ENCODE assay signal across 13 cellular contexts in genomic region chr11:76166314-76166713, GRCh38. TPM values are rescaled to one million over a fixed set of nuclear protein-coding genes. Genes with fewer than 3 reads are reported as not detected.
A peak's percentile ranks its signal among the peaks of the same experiment; 100 is the strongest.
DNase-seq lines count a peak whose midpoint lies in the region; ATAC-seq and TF ChIP-seq lines count a peak whose summit lies in the region.
"Had no signal": no experiment of that assay in that cellular context is flagged by ENCODE, and none has a peak within 500 bp of the region (broad histone marks: within the 10 kb centered on the region; RNA-seq: fewer than 3 reads in every experiment).

No MANE protein-coding gene starts in this region.

- no peaks in the 10 kb centered on the region for H3K27me3 ChIP-seq in CD4-positive, alpha-beta memory T cell (ENCODE audit: insufficient read depth, low read length)
- H3K27me3 ChIP-seq in CD8-positive, alpha-beta T cell (ENCODE audit: insufficient read depth, low read length): no peaks in the 10 kb centered on the region
- no peaks in the 10 kb centered on the region for H3K27me3 ChIP-seq in suprapubic skin
- H3K27me3 ChIP-seq: ascending aorta had no signal

- H3K27ac ChIP-seq in CD4-positive, alpha-beta memory T cell (ENCODE audit: low read depth, low read length): no peak overlapping the region
- H3K27ac ChIP-seq in CD8-positive, alpha-beta T cell (ENCODE audit: low read depth, low read length): no peak overlapping the region
- no peak overlapping the region for H3K27ac ChIP-seq in suprapubic skin
- H3K27ac ChIP-seq: ascending aorta, epithelial cell of prostate had no signal

- H3K4me1 ChIP-seq in CD4-positive, alpha-beta memory T cell (ENCODE audit: insufficient read depth, low read length): no peaks in the 10 kb centered on the region
- H3K4me1 ChIP-seq in CD8-positive, alpha-beta T cell (ENCODE audit: insufficient read depth, low read length): no peaks in the 10 kb centered on the region
- H3K4me1 ChIP-seq in suprapubic skin: peaks cover 6% of the 10 kb centered on the region

- TF ChIP-seq POLR2A in suprapubic skin (IDR thresholded peaks at IDR 0.05): no peak

- no peaks in the 10 kb centered on the region for H3K27me3 Mint-ChIP-seq in activated CD8-positive, alpha-beta T cell treated with anti-CD3 and anti-CD28 coated beads, Interleukin-2, amount 10 ng/mL, durations not matched to agents 7 days and 5 days (ENCODE audit: low read depth)
- H3K27me3 Mint-ChIP-seq in CD4-positive, alpha-beta memory T cell: no peaks in the 10 kb centered on the region
- H3K27me3 Mint-ChIP-seq in CD8-positive, alpha-beta T cell (ENCODE audit: low read depth): peaks cover 2% of the 10 kb centered on the region

- intact Hi-C loops in CD4-positive, alpha-beta memory T cell (cut with micrococcal nuclease): no loop called here
- intact Hi-C loops in CD8-positive, alpha-beta T cell (cut with DNase I, micrococcal nuclease): no loop called here

- H3K9me3 ChIP-seq in CD4-positive, alpha-beta memory T cell (ENCODE audit: control insufficient read depth in 1 of 2, low read length in 2 of 2): no peaks in the 10 kb centered on the region
- no peaks in the 10 kb centered on the region for H3K9me3 ChIP-seq in CD8-positive, alpha-beta T cell (ENCODE audit: low read length)
- no peaks in the 10 kb centered on the region for H3K9me3 ChIP-seq in suprapubic skin
- H3K9me3 ChIP-seq: ascending aorta had no signal

- H3K27ac Mint-ChIP-seq in activated CD8-positive, alpha-beta T cell treated with anti-CD3 and anti-CD28 coated beads, Interleukin-2, amount 10 ng/mL, durations not matched to agents 7 days and 5 days: no peak overlapping the region
- H3K27ac Mint-ChIP-seq in CD4-positive, alpha-beta memory T cell: no peak overlapping the region
- H3K27ac Mint-ChIP-seq in CD8-positive, alpha-beta T cell: no peak overlapping the region

- POLR2A ChIA-PET in activated CD8-positive, alpha-beta T cell treated with anti-CD3 and anti-CD28 coated beads, Interleukin-2, amount 10 ng/mL, durations not matched to agents 7 days and 5 days (lab: Charles Lee): no interaction called here
- POLR2A ChIA-PET in CD4-positive, alpha-beta memory T cell (lab: Charles Lee; ENCODE audit: partially characterized antibody): no interaction called here
- POLR2A ChIA-PET in CD8-positive, alpha-beta T cell (lab: Charles Lee): no interaction called here

- no peak overlapping the region for H3K4me3 ChIP-seq in CD4-positive, alpha-beta memory T cell (ENCODE audit: low read length in 2 of 2)
- H3K4me3 ChIP-seq in CD8-positive, alpha-beta T cell (ENCODE audit: low read depth, low read length): no peak overlapping the region
- no peak overlapping the region for H3K4me3 ChIP-seq in suprapubic skin
- H3K4me3 ChIP-seq: ascending aorta had no signal

- ATAC-seq in GM18511 (IDR thresholded peaks at IDR 0.05; ENCODE audit: unreplicated experiment) (peak; percentile 73), HG02885 (IDR thresholded peaks at IDR 0.05; ENCODE audit: poor library complexity, unreplicated experiment) (peak; percentile 51), GM19324 (IDR thresholded peaks at IDR 0.05; ENCODE audit: low FRiP score, unreplicated experiment) (no peak)
- peak; percentile 34 for ATAC-seq in activated CD8-positive, alpha-beta T cell treated with anti-CD3 and anti-CD28 coated beads, Interleukin-2, amount 10 ng/mL, durations not matched to agents 7 days and 5 days
- ATAC-seq in CD8-positive, alpha-beta T cell: no peak
- ATAC-seq: PC-3 had no signal

- no peak for TF ChIP-seq EP300 in suprapubic skin (IDR thresholded peaks at IDR 0.05)

- H3K4me1 Mint-ChIP-seq in activated CD8-positive, alpha-beta T cell treated with anti-CD3 and anti-CD28 coated beads, Interleukin-2, amount 10 ng/mL, durations not matched to agents 7 days and 5 days (ENCODE audit: low read depth): peaks cover 10% of the 10 kb centered on the region
- no peaks in the 10 kb centered on the region for H3K4me1 Mint-ChIP-seq in CD4-positive, alpha-beta memory T cell
- no peaks in the 10 kb centered on the region for H3K4me1 Mint-ChIP-seq in CD8-positive, alpha-beta T cell (ENCODE audit: low read depth)

- H3K36me3 Mint-ChIP-seq in activated CD8-positive, alpha-beta T cell treated with anti-CD3 and anti-CD28 coated beads, Interleukin-2, amount 10 ng/mL, durations not matched to agents 7 days and 5 days (ENCODE audit: low read depth): no peaks in the 10 kb centered on the region
- H3K36me3 Mint-ChIP-seq in CD4-positive, alpha-beta memory T cell: no peaks in the 10 kb centered on the region
- H3K36me3 Mint-ChIP-seq in CD8-positive, alpha-beta T cell: no peaks in the 10 kb centered on the region

- peak; percentile 84 for DNase-seq in DMS79 (lab: John Stamatoyannopoulos, UW)
- DNase-seq in activated CD8-positive, alpha-beta T cell treated with anti-CD3 and anti-CD28 coated beads, Interleukin-2, amount 10 ng/mL, durations not matched to agents 7 days and 5 days: peak; percentile 41
- no peak for DNase-seq in CD4-positive, alpha-beta memory T cell
- DNase-seq in CD8-positive, alpha-beta T cell: no peak
- no peak for DNase-seq in suprapubic skin (ENCODE audit: low spot score in 2 of 2)
- DNase-seq: NCI-H1694, PC-3 had no signal

- no peaks in the 10 kb centered on the region for H3K9me3 Mint-ChIP-seq in activated CD8-positive, alpha-beta T cell treated with anti-CD3 and anti-CD28 coated beads, Interleukin-2, amount 10 ng/mL, durations not matched to agents 7 days and 5 days (ENCODE audit: insufficient read depth)
- H3K9me3 Mint-ChIP-seq in CD4-positive, alpha-beta memory T cell: no peaks in the 10 kb centered on the region
- H3K9me3 Mint-ChIP-seq in CD8-positive, alpha-beta T cell: no peaks in the 10 kb centered on the region

- CTCF ChIA-PET in activated CD8-positive, alpha-beta T cell treated with anti-CD3 and anti-CD28 coated beads, Interleukin-2, amount 10 ng/mL, durations not matched to agents 7 days and 5 days (lab: Charles Lee): interaction anchor here (1.4 kb wide), 2 partner anchors 153 to 271 kb away, joined by 3 read pairs; no protein-coding TSS in a partner anchor
- CTCF ChIA-PET in CD4-positive, alpha-beta memory T cell (lab: Charles Lee; ENCODE audit: partially characterized antibody): no interaction called here
- CTCF ChIA-PET in CD8-positive, alpha-beta T cell (lab: Charles Lee): no interaction called here

- H3K36me3 ChIP-seq in CD4-positive, alpha-beta memory T cell (ENCODE audit: insufficient read depth, low read length): no peaks in the 10 kb centered on the region
- H3K36me3 ChIP-seq in CD8-positive, alpha-beta T cell (ENCODE audit: insufficient read depth, low read length): no peaks in the 10 kb centered on the region
- H3K36me3 ChIP-seq in suprapubic skin: no peaks in the 10 kb centered on the region
- H3K36me3 ChIP-seq: ascending aorta had no signal

- no peak overlapping the region for H3K4me3 Mint-ChIP-seq in activated CD8-positive, alpha-beta T cell treated with anti-CD3 and anti-CD28 coated beads, Interleukin-2, amount 10 ng/mL, durations not matched to agents 7 days and 5 days
- no peak overlapping the region for H3K4me3 Mint-ChIP-seq in CD4-positive, alpha-beta memory T cell
- no peak overlapping the region for H3K4me3 Mint-ChIP-seq in CD8-positive, alpha-beta T cell

- TF ChIP-seq CTCF in CD8-positive, alpha-beta T cell (IDR thresholded peaks at IDR 0.05): no peak
- TF ChIP-seq CTCF in suprapubic skin (IDR thresholded peaks at IDR 0.05): no peak

- WGBS in suprapubic skin: 72% methylated on average over 4 of the region's 6 CpGs

RNA-seq across cellular contexts. Expression of gene WNT11, which starts 40.0 kb away (rescaled TPM):
- under 1 TPM; 0.26 to 0.83 TPM for total RNA-seq in activated CD8-positive, alpha-beta T cell treated with anti-CD3 and anti-CD28 coated beads, Interleukin-2, amount 10 ng/mL, durations not matched to agents 7 days and 5 days
- total RNA-seq in CD4-positive, alpha-beta memory T cell: under 1 TPM in 1 of 2 experiments, not detected in 1; 0.93 TPM
- under 1 TPM in 1 of 2 donors, not detected in 1; 0.16 TPM for polyA plus RNA-seq in CD4-positive, alpha-beta memory T cell
- 10 to 100 TPM; 10.8 to 12.3 TPM for total RNA-seq in CD8-positive, alpha-beta T cell
- total RNA-seq in suprapubic skin: 10 to 100 TPM in 2 of 4 donors, 1 to 10 TPM in 2; 7.8 to 19.5 (median 11.0) TPM
- polyA plus RNA-seq: keratinocyte had no signal

Comparison
In these comparisons a context has a peak if more than half of its experiments do, and no peak if none do; other contexts are left out.
1. DNase-seq: peak in DMS79 (single experiment) and activated CD8-positive, alpha-beta T cell treated with anti-CD3 and anti-CD28 coated beads, Interleukin-2, amount 10 ng/mL, durations not matched to agents 7 days and 5 days (single experiment); none in CD4-positive, alpha-beta memory T cell (0 of 5), CD8-positive, alpha-beta T cell (0 of 7) and suprapubic skin (0 of 2).
2. ATAC-seq: peak in GM18511 (single experiment), HG02885 (single experiment) and activated CD8-positive, alpha-beta T cell treated with anti-CD3 and anti-CD28 coated beads, Interleukin-2, amount 10 ng/mL, durations not matched to agents 7 days and 5 days (single experiment); none in GM19324 (single experiment) and CD8-positive, alpha-beta T cell (single experiment).
3. RNA of gene WNT11, which starts 40.0 kb away (total RNA-seq): 7.8 to 19.5 TPM in suprapubic skin and 10.8 to 12.3 TPM in CD8-positive, alpha-beta T cell; 0.93 TPM in CD4-positive, alpha-beta memory T cell and 0.26 to 0.83 TPM in activated CD8-positive, alpha-beta T cell treated with anti-CD3 and anti-CD28 coated beads, Interleukin-2, amount 10 ng/mL, durations not matched to agents 7 days and 5 days; every median in the first group is over 4 times any median in the second.